In the genomic region with DNA sequence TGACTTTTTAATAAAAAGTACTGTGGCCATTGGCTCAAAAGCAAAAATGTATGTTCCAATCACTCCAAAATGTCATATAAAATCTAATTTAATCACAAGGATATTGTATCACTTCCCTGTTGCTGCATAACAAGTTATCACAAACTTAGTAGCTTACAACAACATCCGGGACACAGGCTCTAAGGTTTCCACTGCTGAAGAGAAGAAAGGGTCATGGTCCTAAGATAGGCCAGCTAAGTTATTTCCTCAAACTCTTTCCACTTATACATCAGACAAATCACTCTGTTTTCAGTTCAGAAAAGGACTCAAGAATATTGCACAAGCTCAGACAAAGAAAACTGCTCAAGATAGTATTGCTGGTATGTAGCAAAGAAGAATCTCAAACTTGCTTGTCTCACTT, we compare ENCODE assay signal across 10 cellular contexts.
"Had no signal": no experiment of that assay in that cellular context is flagged by ENCODE, and none has a peak within 500 bp of the region (broad histone marks: within the 10 kb centered on the region; RNA-seq: fewer than 3 reads in every experiment).

No MANE protein-coding gene starts in this region.

- H2AFZ ChIP-seq: GM23248 had no signal

- H3K4me3 Mint-ChIP-seq: H9, HFFc6 had no signal

- H3K27ac Mint-ChIP-seq: HFFc6 had no signal

- H3K9me3 Mint-ChIP-seq: H9, HFFc6 had no signal

- ATAC-seq: HCT116 had no signal

- DNase-seq: GM23248, GOT3, H7, H9, HCEC 1CT, HFFc6 had no signal

- H3K4me3 ChIP-seq: GM23248, HAP-1 had no signal

- H3K27ac ChIP-seq: GM23248 had no signal

- H3K36me3 ChIP-seq: HAP-1 had no signal

- H3K9ac ChIP-seq: GM23248 had no signal

- H3K4me1 ChIP-seq: HAP-1 had no signal

- FAIRE-seq: H1, H54 had no signal

- H3K9me3 ChIP-seq: HAP-1 had no signal
